ENCODE assay signal across 10 cellular contexts in the genomic region with DNA sequence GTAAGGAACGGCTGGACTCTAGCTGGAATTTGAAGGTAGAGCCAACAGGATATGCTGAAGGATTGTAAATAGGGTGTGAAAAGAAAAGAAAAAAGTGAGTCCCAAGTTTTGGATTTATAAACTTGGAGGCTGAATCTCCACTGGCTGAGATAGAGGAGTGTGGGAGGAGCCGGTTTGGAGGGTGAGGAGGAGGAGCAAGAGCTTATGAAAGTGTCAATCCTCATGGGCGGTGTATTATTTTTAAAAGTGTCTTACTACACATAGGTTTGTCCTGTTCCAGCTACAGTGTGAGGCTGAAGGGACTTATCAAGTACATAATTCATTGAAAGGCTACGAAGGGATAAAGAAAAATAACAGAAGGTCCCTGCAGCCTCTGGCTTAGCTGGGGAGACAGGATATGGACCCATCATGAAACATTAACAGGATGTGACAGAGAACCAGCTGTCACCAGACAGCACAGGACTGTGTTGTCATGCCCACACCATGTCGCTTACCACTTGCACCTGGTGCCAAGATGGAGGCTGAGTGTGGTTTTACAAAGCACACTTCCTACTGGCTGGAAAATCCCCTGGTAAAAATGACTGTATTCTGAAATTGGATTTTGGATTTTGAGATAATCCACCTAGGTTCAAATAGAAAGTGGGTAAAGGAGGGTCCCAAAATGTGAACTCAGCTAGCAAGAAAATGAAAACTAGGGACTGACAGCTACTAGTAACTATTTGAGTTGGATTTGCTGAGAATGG. TPM values are rescaled to one million over a fixed set of nuclear protein-coding genes. Genes with fewer than 3 reads are reported as not detected.
DNase-seq lines count a peak whose midpoint lies in the region; ATAC-seq, FAIRE-seq and TF ChIP-seq lines count a peak whose summit lies in the region.
"Had no signal": no experiment of that assay in that cellular context is flagged by ENCODE, and none has a peak within 500 bp of the region (broad histone marks: within the 10 kb centered on the region; RNA-seq: fewer than 3 reads in every experiment).

No MANE protein-coding gene starts in this region.

- ATAC-seq in HG03558 (IDR thresholded peaks at IDR 0.05; ENCODE audit: extremely low read depth, unreplicated experiment), result peak; percentile 85
- ATAC-seq in foreskin keratinocyte, result no peak

- FAIRE-seq in kidney (lab: Jason Lieb, UNC), result no peak
- FAIRE-seq: endothelial cell of umbilical vein had no signal

- H3K27me3 ChIP-seq in spleen (replicated peaks in 1 of 7) (no peaks in the 10 kb centered on the region), GM23248 (replicated peaks; ENCODE audit: insufficient read depth) (no peaks in the 10 kb centered on the region), foreskin keratinocyte (no peaks in the 10 kb centered on the region)

- DNase-seq in GM10266 (ENCODE audit: extremely low spot score), result peak; percentile 72
- peak; percentile 79 for DNase-seq in GM20000 (ENCODE audit: low spot score)
- DNase-seq in activated CD4-positive, alpha-beta T cell treated with anti-CD3 and anti-CD28 coated beads, Interleukin-2, amount 50 U/mL, for 4 hours, result peak; percentile 9 to 15
- no peak for DNase-seq in spleen
- no peak for DNase-seq in GM23248
- DNase-seq in foreskin keratinocyte, result no peak
- no peak for DNase-seq in kidney

- H3K9me3 ChIP-seq in spleen, result no peaks in the 10 kb centered on the region
- no peaks in the 10 kb centered on the region for H3K9me3 ChIP-seq in GM23248 (ENCODE audit: low read depth)
- H3K9me3 ChIP-seq in kidney (ENCODE audit: control insufficient read depth in 1 of 2, low read length in 2 of 2), result no peaks in the 10 kb centered on the region

- H3K4me3 ChIP-seq in spleen (no peak overlapping the region), GM23248 (no peak overlapping the region), kidney (ENCODE audit: low read length in 2 of 2) (no peak overlapping the region)

- in situ Hi-C loops in GM23248 (cut with MboI), result no loop called here

- H3F3A ChIP-seq in GM23248 (ENCODE audit: insufficient read depth), result peaks cover 16% of the 10 kb centered on the region

- WGBS in spleen, 5 donors, result 47 to 62% (median 51%) methylated on average over 5 of the region's 5 CpGs
- 91 to 94% methylated on average over 5 of the region's 5 CpGs for WGBS in GM23248 (ENCODE audit: low coverage in 1 of 2, low lambda C conversion rate in 2 of 2, missing lambda C conversion rate in 2 of 2), 2 experiments

- H3K4me1 ChIP-seq in spleen (peaks cover 3 to 48% (median 28%) of the 10 kb centered on the region in 6 donors), GM23248 (ENCODE audit: insufficient read depth) (0 out of 2 replicates have a peak, but pooled peaks cover 6% of the 10 kb centered on the region), foreskin keratinocyte (peaks cover 10% of the 10 kb centered on the region), kidney (ENCODE audit: control insufficient read depth in 1 of 2, insufficient read depth in 1 of 2, low read depth in 1 of 2, low read length in 2 of 2) (peaks cover 3 to 10% of the 10 kb centered on the region in 2 donors)

- no peak for TF ChIP-seq POLR2A in spleen (IDR thresholded peaks at IDR 0.05)

- H4K20me1 ChIP-seq in GM23248 (ENCODE audit: insufficient read depth), result no peaks in the 10 kb centered on the region

- H3K79me2 ChIP-seq in GM23248 (ENCODE audit: insufficient read depth), result no peaks in the 10 kb centered on the region

- no peak overlapping the region for H2AFZ ChIP-seq in GM23248

- H3K4me2 ChIP-seq in GM23248 (ENCODE audit: unreplicated experiment), result no peak overlapping the region

- H3K9ac ChIP-seq in GM23248 (no peak overlapping the region), kidney (ENCODE audit: low read length in 2 of 2) (no peak overlapping the region)

- H3K36me3 ChIP-seq in spleen (no peaks in the 10 kb centered on the region), GM23248 (ENCODE audit: low read depth) (no peaks in the 10 kb centered on the region), kidney (ENCODE audit: control insufficient read depth in 1 of 2, insufficient read depth in 2 of 2, low read length in 2 of 2) (no peaks in the 10 kb centered on the region)

- intact Hi-C loops in spleen (cut with DNase I; ENCODE audit: low total_unique reads) (loop anchor here (10.0 kb wide), 1 partner anchor 61 kb away; no protein-coding TSS in a partner anchor), kidney (cut with DNase I) (no loop called here)

- peak overlapping the region in 5 of 8 donors; percentile 25 to 52 (median 35) for H3K27ac ChIP-seq in spleen
- no peak overlapping the region for H3K27ac ChIP-seq in GM23248
- H3K27ac ChIP-seq in foreskin keratinocyte, result no peak overlapping the region
- H3K27ac ChIP-seq in kidney (ENCODE audit: low read depth in 2 of 2, low read length in 2 of 2), result no peak overlapping the region
- H3K27ac ChIP-seq: HL-60 had no signal

- no peaks in the 10 kb centered on the region for H3K9me2 ChIP-seq in GM23248 (ENCODE audit: insufficient read depth)

- no peak for TF ChIP-seq CTCF in GM10266 (IDR thresholded peaks at IDR 0.05; ENCODE audit: control insufficient read depth, insufficient read depth, low read depth, missing control alignments)
- TF ChIP-seq CTCF in GM20000 (IDR thresholded peaks at IDR 0.05; ENCODE audit: extremely low read depth, missing control alignments), result no peak
- no peak for TF ChIP-seq CTCF in spleen (IDR thresholded peaks at IDR 0.05 in 8 of 11, conservative IDR thresholded peaks at IDR 0.05 in 3 of 11)
- no peak for TF ChIP-seq CTCF in foreskin keratinocyte (conservative IDR thresholded peaks at IDR 0.05)
- no peak for TF ChIP-seq CTCF in kidney (IDR thresholded peaks at IDR 0.05; ENCODE audit: borderline replicate concordance, extremely low read depth, insufficient read depth)

RNA-seq across cellular contexts. Expression of a gene that starts 2.5 kb away (rescaled TPM):
- total RNA-seq in spleen (1 to 10 TPM; 4.6 to 8.3 (median 6.6) TPM), foreskin keratinocyte (23.5 and 25.9 TPM in 2 replicates), kidney (16.7 TPM)
- polyA plus RNA-seq in spleen (1 to 10 TPM; 4.5 to 7.0 (median 4.8) TPM), GM23248 (2016; fragmentation: Nextera tagmentation; extraction: Ambion mirVana) (1.8 and 2.5 TPM in 2 replicates), foreskin keratinocyte (14.5 and 17.0 TPM in 2 replicates), kidney (ENCODE audit: insufficient read depth, low read depth, low replicate concordance) (3.6 TPM)
- 0.89 and 3.1 TPM in 2 replicates for total RNA-seq in GM23248 (2014; rRNA removed; shearing (Covaris generic))

Comparison
In these comparisons a context has a peak if more than half of its experiments do, and no peak if none do; other contexts are left out.
1. DNase-seq: peak in GM10266 (single experiment), GM20000 (single experiment) and activated CD4-positive, alpha-beta T cell treated with anti-CD3 and anti-CD28 coated beads, Interleukin-2, amount 50 U/mL, for 4 hours (2 of 2); none in spleen (single experiment), GM23248 (single experiment), foreskin keratinocyte (0 of 2) and kidney (single experiment).
2. H3K27ac ChIP-seq: peak in spleen (5 of 8); none in GM23248 (single experiment), foreskin keratinocyte (single experiment) and kidney (0 of 2).